1 cellular context compared by ENCODE assay signal in genomic region chr12:6225630-6226001, GRCh38.
TF ChIP-seq lines count a peak whose summit lies in the region.

No MANE protein-coding gene starts in this region.

TF ChIP-seq in IMR-90, 13 proteins besides CTCF, POLR2A, EP300 and RAD21 (continued from another document):
- no peak for TF ChIP-seq USF2 (IDR thresholded peaks at IDR 0.05; ENCODE audit: low read depth, low read length)
- TF ChIP-seq FOS (IDR thresholded peaks at IDR 0.05; ENCODE audit: low read depth, low read length), result no peak
- TF ChIP-seq ELK1 (IDR thresholded peaks at IDR 0.05; ENCODE audit: borderline replicate concordance, low read depth, low read length), result no peak
- no peak for TF ChIP-seq NFE2L2 (IDR thresholded peaks at IDR 0.05; ENCODE audit: low read depth, low read length)
- no peak for TF ChIP-seq CEBPB (IDR thresholded peaks at IDR 0.05; ENCODE audit: low read depth, low read length)
- no peak for TF ChIP-seq SMC3 (IDR thresholded peaks at IDR 0.05; ENCODE audit: low read depth, low read length)
- TF ChIP-seq RFX5 (IDR thresholded peaks at IDR 0.05; ENCODE audit: low read depth, low read length), result no peak
- TF ChIP-seq MAZ (IDR thresholded peaks at IDR 0.05; ENCODE audit: borderline replicate concordance, low read depth, low read length), result no peak
